In genomic region chr15:80977627-80978036, GRCh38 we compare ENCODE assay signal across 8 cellular contexts. TPM values are rescaled to one million over a fixed set of nuclear protein-coding genes. Genes with fewer than 3 reads are reported as not detected.
DNase-seq lines count a peak whose midpoint lies in the region; ATAC-seq and TF ChIP-seq lines count a peak whose summit lies in the region.

No MANE protein-coding gene starts in this region.

- H3K4me3 ChIP-seq in HAP-1 (no peak overlapping the region), Peyer's patch (no peak overlapping the region), ascending aorta (no peak overlapping the region)

- peak in 4 of 6 experiments; percentile 38 to 66 (median 61) for TF ChIP-seq CTCF in Peyer's patch (IDR thresholded peaks at IDR 0.05)
- peak; percentile 23 to 43 (median 23) for TF ChIP-seq CTCF in ascending aorta (IDR thresholded peaks at IDR 0.05)

- H3K27ac ChIP-seq in Peyer's patch, result no peak overlapping the region
- H3K27ac ChIP-seq in ascending aorta, result peak overlapping the region; percentile 41

- no peaks in the 10 kb centered on the region for H3K9me3 ChIP-seq in HAP-1
- no peaks in the 10 kb centered on the region for H3K9me3 ChIP-seq in Peyer's patch
- no peaks in the 10 kb centered on the region for H3K9me3 ChIP-seq in ascending aorta

- in situ Hi-C loops in HAP-1 (cut with MboI; ENCODE audit: low sequenced_read_pairs), result loop anchor here (5.0 to 10.0 kb wide), 3 partner anchors 125 to 413 kb away; no protein-coding TSS in a partner anchor

- intact Hi-C loops in ascending aorta (cut with DNase I), result loop anchor here (10.0 kb wide), 1 partner anchor 483 kb away; no protein-coding TSS in a partner anchor

- DNase-seq in AG20443 (ENCODE audit: low spot score) (peak; percentile 88), HAP-1 (ENCODE audit: low spot score in 2 of 2) (peak; percentile 90 to 93), Peyer's patch (peak; percentile 45 to 80 (median 77)), ascending aorta (ENCODE audit: low spot score in 2 of 2) (peak in 1 of 2 donors; percentile 70), hippocampal formation (lab: John Stamatoyannopoulos, UW) (peak; percentile 49 to 57), GF-D8 (lab: John Stamatoyannopoulos, UW) (no peak)
- peak; percentile 31 for DNase-seq in stimulated activated CD4-positive, alpha-beta T cell treated with anti-CD3 and anti-CD28 coated beads, Interleukin-4, amount 100 ng/mL, for 1 hour

- TF ChIP-seq POLR2A in Peyer's patch (IDR thresholded peaks at IDR 0.05), result no peak

- H3K27me3 ChIP-seq in HAP-1 (ENCODE audit: low read depth) (no peaks in the 10 kb centered on the region), Peyer's patch (no peaks in the 10 kb centered on the region), ascending aorta (no peaks in the 10 kb centered on the region)

- H3K4me1 ChIP-seq in HAP-1 (no peaks in the 10 kb centered on the region; the same call in 1 of the 2 replicates), Peyer's patch (no peaks in the 10 kb centered on the region), ascending aorta (peaks cover 5 to 14% of the 10 kb centered on the region in 2 donors)

- no peak for ATAC-seq in GM19452 (IDR thresholded peaks at IDR 0.05; ENCODE audit: unreplicated experiment)

- H3K36me3 ChIP-seq in HAP-1 (replicated peaks) (peaks cover 46% of the 10 kb centered on the region), Peyer's patch (peaks cover 0 to 40% (median 0%) of the 10 kb centered on the region in 3 donors), ascending aorta (peaks cover 21 to 22% of the 10 kb centered on the region in 2 donors)

RNA-seq across cellular contexts. Expression of gene MESD, which starts 12.0 kb away (rescaled TPM):
- total RNA-seq in Peyer's patch (10 to 100 TPM; 20.3 to 48.7 (median 27.1) TPM), ascending aorta (6.4 TPM)

RNA-seq across cellular contexts. Expression of gene TLNRD1, which starts 23.1 kb away (rescaled TPM):
- total RNA-seq in Peyer's patch (10 to 100 TPM; 15.4 to 25.6 (median 19.5) TPM), ascending aorta (59.3 TPM)

Comparison
In these comparisons a context has a peak if more than half of its experiments do, and no peak if none do; other contexts are left out.
1. H3K27ac ChIP-seq: peak in ascending aorta (2 of 2); none in Peyer's patch (0 of 4).